Comparison of ENCODE assay signal across 22 cellular contexts in genomic region chr20:19802099-19802491, GRCh38. TPM values are rescaled to one million over a fixed set of nuclear protein-coding genes. Genes with fewer than 3 reads are reported as not detected.
"Had no signal": no experiment of that assay in that cellular context is flagged by ENCODE, and none has a peak within 500 bp of the region (broad histone marks: within the 10 kb centered on the region; RNA-seq: fewer than 3 reads in every experiment).

No MANE protein-coding gene starts in this region.

- H3K27ac ChIP-seq: colonic mucosa, gastrocnemius medialis, neutrophil, parathyroid adenoma, tibial artery, uterus had no signal

- DNase-seq: activated CD4-positive, alpha-beta T cell treated with anti-CD3 and anti-CD28 coated beads, Interleukin-2, amount 50 U/mL, for 1 hour; activated CD4-positive, CD25-positive, alpha-beta regulatory T cell treated with anti-CD3 and anti-CD28 coated beads, Interleukin-2, amount 50 U/mL, for 72 hours; activated CD8-positive, alpha-beta memory T cell treated with anti-CD3 and anti-CD28 coated beads for 24 hours; activated CD8-positive, alpha-beta memory T cell treated with anti-CD3 and anti-CD28 coated beads, Interleukin-2, amount 50 U/mL, for 48 hours; activated gamma-delta T cell treated with Interleukin-2 at 50 U/mL for 16 hours; activated T-cell treated with anti-CD3 and anti-CD28 coated beads, Interleukin-2, amount 50 U/mL, for 48 hours; caudate nucleus; gastrocnemius medialis; retina; stimulated activated CD4-positive, alpha-beta T cell treated with anti-CD3 and anti-CD28 coated beads, Interleukin-12 subunit alpha, Interleukin-12 subunit beta, amount 100 ng/mL, for 4 hours; stimulated activated CD4-positive, alpha-beta T cell treated with anti-CD3 and anti-CD28 coated beads, Interleukin-1b, Interleukin-23, amount 100 ng/mL, for 48 hours; stimulated activated naive CD4-positive, alpha-beta T cell treated with Interleukin-2 at 50 U/mL for 16 hours; tibial artery; uterus had no signal

- H3K27me3 ChIP-seq: colonic mucosa, gastrocnemius medialis, neutrophil, tibial artery, uterus had no signal

- H3K36me3 Mint-ChIP-seq: activated naive CD8-positive, alpha-beta T cell; natural killer cell treated with Interleukin-12 subunit alpha and Interleukin-12 subunit beta and Interleukin-15 and Interleukin-18, amount 100 ng/mL, for 72 hours had no signal

- H3K36me3 ChIP-seq: colonic mucosa, neutrophil, uterus had no signal

- H3K4me3 ChIP-seq: colonic mucosa, gastrocnemius medialis, tibial artery, uterus had no signal

- H3K9ac ChIP-seq: parathyroid adenoma had no signal

- H3K4me3 Mint-ChIP-seq: activated naive CD8-positive, alpha-beta T cell; endodermal cell; mesothelial cell of epicardium; natural killer cell treated with Interleukin-12 subunit alpha and Interleukin-12 subunit beta and Interleukin-15 and Interleukin-18, amount 100 ng/mL, for 72 hours; T-helper 1 cell treated with Interleukin-12 subunit alpha and Interleukin-12 subunit beta and Interleukin-4 antibody, amounts not matched to agents 30 μg/mL and 1 μg/mL, for 36 hours had no signal

- H3K9me3 Mint-ChIP-seq: natural killer cell treated with Interleukin-12 subunit alpha and Interleukin-12 subunit beta and Interleukin-15 and Interleukin-18, amount 100 ng/mL, for 72 hours; T-helper 1 cell treated with Interleukin-12 subunit alpha and Interleukin-12 subunit beta and Interleukin-4 antibody, amounts not matched to agents 30 μg/mL and 1 μg/mL, for 36 hours had no signal

- H3K4me1 ChIP-seq: colonic mucosa, parathyroid adenoma, uterus had no signal

- H2AFZ ChIP-seq: parathyroid adenoma had no signal

- H3K9me3 ChIP-seq: colonic mucosa, gastrocnemius medialis, neutrophil, tibial artery, uterus had no signal

- H3K27ac Mint-ChIP-seq: activated naive CD8-positive, alpha-beta T cell; mesothelial cell of epicardium; natural killer cell treated with Interleukin-12 subunit alpha and Interleukin-12 subunit beta and Interleukin-15 and Interleukin-18, amount 100 ng/mL, for 72 hours; T-helper 1 cell treated with Interleukin-12 subunit alpha and Interleukin-12 subunit beta and Interleukin-4 antibody, amounts not matched to agents 30 μg/mL and 1 μg/mL, for 36 hours had no signal

RNA-seq across cellular contexts. Expression of gene RIN2, which starts 44.0 kb away (rescaled TPM):
- total RNA-seq: natural killer cell treated with Interleukin-12 subunit alpha and Interleukin-12 subunit beta and Interleukin-15 and Interleukin-18, amount 100 ng/mL, for 72 hours had no signal
